10 cellular contexts compared by ENCODE assay signal in genomic region chr1:144545515-144546273, GRCh38. TPM values are rescaled to one million over a fixed set of nuclear protein-coding genes. Genes with fewer than 3 reads are reported as not detected.
DNase-seq lines count a peak whose midpoint lies in the region; ATAC-seq and TF ChIP-seq lines count a peak whose summit lies in the region.
"Not testable (repeated sequence)": the region's sequence is repeated elsewhere in the genome, so short reads cannot be mapped to it uniquely, and the experiment has no call there.
"Had no signal": no experiment of that assay in that cellular context is flagged by ENCODE, and none has a peak within 500 bp of the region (broad histone marks: within the 10 kb centered on the region; RNA-seq: fewer than 3 reads in every experiment).

No MANE protein-coding gene starts in this region.

- not testable (repeated sequence) for TF ChIP-seq POLR2A in gastroesophageal sphincter (IDR thresholded peaks at IDR 0.05)

- in situ Hi-C loops in HAP-1 (cut with MboI; ENCODE audit: low sequenced_read_pairs) = not testable (repeated sequence)

- H3K9ac ChIP-seq in SK-N-MC (ENCODE audit: insufficient read length); neural progenitor cell: not testable (repeated sequence)

- H2AFZ ChIP-seq in neural progenitor cell (replicated peaks) = not testable (repeated sequence)

- not testable (repeated sequence) for H3K27me3 ChIP-seq in DOHH2 (ENCODE audit: control insufficient read depth, low read length); HAP-1 (ENCODE audit: low read depth); MG63; neural progenitor cell; thymus (ENCODE audit: control insufficient read depth, insufficient read depth)
- peaks cover 11% of the 10 kb centered on the region for H3K27me3 ChIP-seq in gastroesophageal sphincter

- TF ChIP-seq EP300 in gastroesophageal sphincter (IDR thresholded peaks at IDR 0.05) = not testable (repeated sequence)

- ATAC-seq in gastroesophageal sphincter = peak; percentile 5

- H3K36me3 ChIP-seq in DOHH2 (ENCODE audit: control insufficient read depth, low read length); HAP-1 (replicated peaks); MG63; SK-N-MC (ENCODE audit: insufficient read depth, low read length); gastroesophageal sphincter; neural progenitor cell; thymus (ENCODE audit: control insufficient read depth, insufficient read depth): not testable (repeated sequence)

- peaks cover 20% of the 10 kb centered on the region for H3K4me1 Mint-ChIP-seq in activated naive CD4-positive, alpha-beta T cell treated with anti-CD3 and anti-CD28 coated beads for 36 hours (ENCODE audit: low read depth)
- H3K4me1 Mint-ChIP-seq in neural progenitor cell = peaks cover 24% of the 10 kb centered on the region

- H3K27ac Mint-ChIP-seq in activated naive CD4-positive, alpha-beta T cell treated with anti-CD3 and anti-CD28 coated beads for 36 hours = peak overlapping the region; percentile 100
- peak overlapping the region; percentile 96 for H3K27ac Mint-ChIP-seq in neural progenitor cell

- H3F3A ChIP-seq in DOHH2 (ENCODE audit: control insufficient read depth, insufficient read depth) (peaks cover 14% of the 10 kb centered on the region), neural progenitor cell (ENCODE audit: low read depth) (peaks cover 18% of the 10 kb centered on the region)

- H3K27me3 Mint-ChIP-seq in activated naive CD4-positive, alpha-beta T cell treated with anti-CD3 and anti-CD28 coated beads for 36 hours (ENCODE audit: low read depth); neural progenitor cell (ENCODE audit: insufficient read depth, low read depth): not testable (repeated sequence)

- not testable (repeated sequence) for H3K9me3 Mint-ChIP-seq in activated naive CD4-positive, alpha-beta T cell treated with anti-CD3 and anti-CD28 coated beads for 36 hours; neural progenitor cell

- DNase-seq in HAP-1 (ENCODE audit: low spot score in 2 of 2) (peak; percentile 43 to 78), MG63 (peak; percentile 20), neural progenitor cell (ENCODE audit: low spot score) (peak; percentile 49)
- DNase-seq in SK-N-MC (ENCODE audit: low read depth, low spot score); activated naive CD4-positive, alpha-beta T cell treated with anti-CD3 and anti-CD28 coated beads for 36 hours: not testable (repeated sequence)

- not testable (repeated sequence) for H3K9me2 ChIP-seq in DOHH2 (replicated peaks; ENCODE audit: control insufficient read depth, low read length)

- intact Hi-C loops in activated naive CD4-positive, alpha-beta T cell treated with anti-CD3 and anti-CD28 coated beads for 36 hours (cut with micrococcal nuclease) = not testable (repeated sequence)

- peak overlapping the region; percentile 73 for H3K4me3 ChIP-seq in DOHH2 (ENCODE audit: low read length)
- not testable (repeated sequence) for H3K4me3 ChIP-seq in HAP-1; MG63; neural progenitor cell; thymus (ENCODE audit: low read length)
- peak overlapping the region; percentile 33; the same call in 1 of the 2 replicates for H3K4me3 ChIP-seq in SK-N-MC
- peak overlapping the region in 1 of 2 donors; percentile 53 for H3K4me3 ChIP-seq in gastroesophageal sphincter

- WGBS in gastroesophageal sphincter (ENCODE audit: low coverage in 1 of 2), 2 donors = 44 to 70% methylated on average over 7 to 9 of the region's 17 CpGs
- 45% methylated on average over 14 of the region's 17 CpGs for WGBS in thymus

- peak overlapping the region; percentile 95 for H3K4me2 ChIP-seq in DOHH2 (ENCODE audit: low read length)
- peak overlapping the region; percentile 10 for H3K4me2 ChIP-seq in neural progenitor cell

- CTCF ChIA-PET in activated naive CD4-positive, alpha-beta T cell treated with anti-CD3 and anti-CD28 coated beads for 36 hours (lab: Charles Lee) = not testable (repeated sequence)

- not testable (repeated sequence) for TF ChIP-seq CTCF in DOHH2 (IDR thresholded peaks at IDR 0.05; ENCODE audit: low read depth, low read length, poor library complexity, severe bottlenecking); gastroesophageal sphincter (IDR thresholded peaks at IDR 0.05); neural progenitor cell (IDR thresholded peaks at IDR 0.05)

- peak overlapping the region; percentile 60 for H3K4me3 Mint-ChIP-seq in activated naive CD4-positive, alpha-beta T cell treated with anti-CD3 and anti-CD28 coated beads for 36 hours
- H3K4me3 Mint-ChIP-seq in neural progenitor cell = peak overlapping the region; percentile 90

- H3K27ac ChIP-seq in DOHH2 (ENCODE audit: low read depth, low read length) (peak overlapping the region; percentile 97), SK-N-MC (peak overlapping the region; percentile 85), gastroesophageal sphincter (peak overlapping the region in 3 of 4 donors; percentile 63 to 91 (median 90)), neural progenitor cell (peak overlapping the region; percentile 29), thymus (ENCODE audit: low read depth) (peak overlapping the region; percentile 60)

- not testable (repeated sequence) for H3K79me2 ChIP-seq in DOHH2 (ENCODE audit: control insufficient read depth, low read length); neural progenitor cell (ENCODE audit: low read depth)

- peaks cover 33% of the 10 kb centered on the region for H3K4me1 ChIP-seq in DOHH2 (ENCODE audit: control insufficient read depth, low read length)
- not testable (repeated sequence) for H3K4me1 ChIP-seq in HAP-1; gastroesophageal sphincter; neural progenitor cell; thymus (ENCODE audit: control insufficient read depth, insufficient read depth, low read length)

- not testable (repeated sequence) for H3K9me3 ChIP-seq in DOHH2 (ENCODE audit: control insufficient read depth, insufficient read depth, low read length); HAP-1; MG63; SK-N-MC (ENCODE audit: low read depth, low read length); gastroesophageal sphincter; neural progenitor cell (ENCODE audit: low read depth); thymus (ENCODE audit: control insufficient read depth)

- not testable (repeated sequence) for H4K20me1 ChIP-seq in DOHH2 (ENCODE audit: control insufficient read depth, insufficient read depth, low read depth, low read length); neural progenitor cell (ENCODE audit: low read depth)

- not testable (repeated sequence) for H3K36me3 Mint-ChIP-seq in activated naive CD4-positive, alpha-beta T cell treated with anti-CD3 and anti-CD28 coated beads for 36 hours (ENCODE audit: low read depth); neural progenitor cell

RNA-seq across cellular contexts. Expression of gene PPIAL4F, which starts 47.0 kb away (rescaled TPM):
- total RNA-seq in MG63 (2014; rRNA removed; shearing (Covaris generic); ENCODE audit: low replicate concordance) = not detected in 2 replicates
- total RNA-seq in activated naive CD4-positive, alpha-beta T cell treated with anti-CD3 and anti-CD28 coated beads for 36 hours = not detected
- 1 to 10 TPM in 1 of 4 donors, not detected in 3; 1.3 TPM for total RNA-seq in gastroesophageal sphincter
- total RNA-seq in neural progenitor cell (ENCODE audit: low replicate concordance) = not detected in 2 replicates
- polyA plus RNA-seq in thymus = not detected
- total RNA-seq: myocyte, upper lobe of right lung had no signal

Comparison
In these comparisons a context has a peak if more than half of its experiments do, and no peak if none do; other contexts are left out.
1. H3K27ac ChIP-seq: peak in every context shown above with its lines; median percentile 97 in DOHH2; 90 in gastroesophageal sphincter; 85 in SK-N-MC; 60 in thymus; 29 in neural progenitor cell.